ENCODE assay signal across 2 cellular contexts in genomic region chr9:113885183-113886002, GRCh38.
TF ChIP-seq lines count a peak whose summit lies in the region.

No MANE protein-coding gene starts in this region.

TF ChIP-seq in SK-N-SH, 30 proteins besides CTCF, POLR2A, EP300 and RAD21 (continued from another document):
- TF ChIP-seq, protein P1, sequence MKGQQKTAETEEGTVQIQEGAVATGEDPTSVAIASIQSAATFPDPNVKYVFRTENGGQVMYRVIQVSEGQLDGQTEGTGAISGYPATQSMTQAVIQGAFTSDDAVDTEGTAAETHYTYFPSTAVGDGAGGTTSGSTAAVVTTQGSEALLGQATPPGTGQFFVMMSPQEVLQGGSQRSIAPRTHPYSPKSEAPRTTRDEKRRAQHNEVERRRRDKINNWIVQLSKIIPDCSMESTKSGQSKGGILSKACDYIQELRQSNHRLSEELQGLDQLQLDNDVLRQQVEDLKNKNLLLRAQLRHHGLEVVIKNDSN (IDR thresholded peaks at IDR 0.05; ENCODE audit: borderline replicate concordance, low read depth), result no peak
- TF ChIP-seq MAX (IDR thresholded peaks at IDR 0.05; ENCODE audit: low read depth), result no peak
- no peak for TF ChIP-seq TAF1 (IDR thresholded peaks at IDR 0.05; ENCODE audit: borderline replicate concordance, low read depth, low read length)
- TF ChIP-seq FOSL2 (IDR thresholded peaks at IDR 0.05; ENCODE audit: borderline replicate concordance, low read depth), result no peak
- no peak for TF ChIP-seq FOXM1 (IDR thresholded peaks at IDR 0.05; ENCODE audit: low read depth)
- no peak for TF ChIP-seq TCF12 (IDR thresholded peaks at IDR 0.05)
- TF ChIP-seq SIN3A (IDR thresholded peaks at IDR 0.05; ENCODE audit: borderline replicate concordance, low read depth, low read length), result no peak
- no peak for TF ChIP-seq RXRA (IDR thresholded peaks at IDR 0.05; ENCODE audit: borderline replicate concordance, low read depth)
- TF ChIP-seq RCOR1 (IDR thresholded peaks at IDR 0.05; ENCODE audit: low read length), result no peak
- TF ChIP-seq GATA2 (CRISPR knock-in tag; IDR thresholded peaks at IDR 0.05), result no peak
- TF ChIP-seq GABPA (IDR thresholded peaks at IDR 0.05; ENCODE audit: low read depth), result no peak
- TF ChIP-seq MEF2A (IDR thresholded peaks at IDR 0.05; ENCODE audit: borderline replicate concordance, low read depth), result no peak
- no peak for TF ChIP-seq POLR2AphosphoS5 (IDR thresholded peaks at IDR 0.05; ENCODE audit: low read depth, low read length)
- TF ChIP-seq JUND (IDR thresholded peaks at IDR 0.05), result no peak
- TF ChIP-seq RFX5 (IDR thresholded peaks at IDR 0.05; ENCODE audit: low read length), result no peak
- no peak for TF ChIP-seq FOXJ3 (CRISPR knock-in tag; IDR thresholded peaks at IDR 0.05)
TF ChIP-seq in SK-N-SH: peak in this region for 0.

TF ChIP-seq in SK-N-SH treated with all-trans-retinoic acid at 6 μM for 48 hours, 23 proteins besides CTCF, POLR2A, EP300 and RAD21 (continued from another document):
- TF ChIP-seq, protein P2, sequence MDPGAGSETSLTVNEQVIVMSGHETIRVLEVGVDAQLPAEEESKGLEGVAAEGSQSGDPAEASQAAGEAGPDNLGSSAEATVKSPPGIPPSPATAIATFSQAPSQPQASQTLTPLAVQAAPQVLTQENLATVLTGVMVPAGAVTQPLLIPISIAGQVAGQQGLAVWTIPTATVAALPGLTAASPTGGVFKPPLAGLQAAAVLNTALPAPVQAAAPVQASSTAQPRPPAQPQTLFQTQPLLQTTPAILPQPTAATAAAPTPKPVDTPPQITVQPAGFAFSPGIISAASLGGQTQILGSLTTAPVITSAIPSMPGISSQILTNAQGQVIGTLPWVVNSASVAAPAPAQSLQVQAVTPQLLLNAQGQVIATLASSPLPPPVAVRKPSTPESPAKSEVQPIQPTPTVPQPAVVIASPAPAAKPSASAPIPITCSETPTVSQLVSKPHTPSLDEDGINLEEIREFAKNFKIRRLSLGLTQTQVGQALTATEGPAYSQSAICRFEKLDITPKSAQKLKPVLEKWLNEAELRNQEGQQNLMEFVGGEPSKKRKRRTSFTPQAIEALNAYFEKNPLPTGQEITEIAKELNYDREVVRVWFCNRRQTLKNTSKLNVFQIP (CRISPR knock-in tag; IDR thresholded peaks at IDR 0.05; ENCODE audit: borderline replicate concordance, low read depth), result no peak
- TF ChIP-seq GLIS3 (CRISPR knock-in tag; IDR thresholded peaks at IDR 0.05) (no peak), PPARA (CRISPR knock-in tag; IDR thresholded peaks at IDR 0.05; ENCODE audit: borderline replicate concordance) (no peak), ZNF8 (CRISPR knock-in tag; IDR thresholded peaks at IDR 0.05) (no peak), OSR1 (CRISPR knock-in tag; IDR thresholded peaks at IDR 0.05) (no peak)
